ENCODE assay signal across 8 cellular contexts in genomic region chr5:140557965-140558364, GRCh38. TPM values are rescaled to one million over a fixed set of nuclear protein-coding genes. Genes with fewer than 3 reads are reported as not detected.
DNase-seq lines count a peak whose midpoint lies in the region; ATAC-seq and TF ChIP-seq lines count a peak whose summit lies in the region.

No MANE protein-coding gene starts in this region.

- H3K27ac Mint-ChIP-seq in central memory CD8-positive, alpha-beta T cell (ENCODE audit: low read depth): peak overlapping the region; percentile 95
- peak overlapping the region; percentile 53 to 91 for H3K27ac Mint-ChIP-seq in natural killer cell treated with Interleukin-12 subunit alpha and Interleukin-12 subunit beta and Interleukin-15 and Interleukin-18, amount 100 ng/mL, for 72 hours

- no peak for TF ChIP-seq CTCF in KMS-11 (conservative IDR thresholded peaks at IDR 0.05; ENCODE audit: low read depth, low read length)

- H3K27ac ChIP-seq in ACC112 (ENCODE audit: low read depth, low read length): peak overlapping the region; percentile 67
- H3K27ac ChIP-seq in KMS-11: peak overlapping the region; percentile 40; the same call in 1 of the 2 replicates

- DNase-seq in central memory CD8-positive, alpha-beta T cell (ENCODE audit: low spot score in 2 of 2): no peak
- no peak for DNase-seq in natural killer cell treated with Interleukin-12 subunit alpha and Interleukin-12 subunit beta and Interleukin-15 and Interleukin-18, amount 100 ng/mL, for 72 hours (ENCODE audit: low spot score)
- DNase-seq in mucosa of gallbladder (ENCODE audit: low spot score): no peak
- DNase-seq in HuH-7.5 (ENCODE audit: low spot score): no peak

- peaks cover 53% of the 10 kb centered on the region for H3K4me1 Mint-ChIP-seq in central memory CD8-positive, alpha-beta T cell
- H3K4me1 Mint-ChIP-seq in natural killer cell treated with Interleukin-12 subunit alpha and Interleukin-12 subunit beta and Interleukin-15 and Interleukin-18, amount 100 ng/mL, for 72 hours (ENCODE audit: low read depth in 2 of 2): peaks cover 45 to 46% of the 10 kb centered on the region in 2 donors

- H3K27me3 ChIP-seq in ACC112 (ENCODE audit: insufficient read depth, low read length) (no peaks in the 10 kb centered on the region), KMS-11 (ENCODE audit: insufficient read depth, low read depth) (no peaks in the 10 kb centered on the region)

- no peak for ATAC-seq in central memory CD8-positive, alpha-beta T cell (replicated peaks; ENCODE audit: extremely low read depth, poor library complexity, severe bottlenecking)
- ATAC-seq in natural killer cell treated with Interleukin-12 subunit alpha and Interleukin-12 subunit beta and Interleukin-15 and Interleukin-18, amount 100 ng/mL, for 72 hours: no peak
- ATAC-seq in GM19035 (IDR thresholded peaks at IDR 0.05; ENCODE audit: unreplicated experiment) (no peak), GM21528 (IDR thresholded peaks at IDR 0.05; ENCODE audit: low FRiP score, unreplicated experiment) (no peak)

- no peak overlapping the region; the same call in 1 of the 2 replicates for H3K9ac ChIP-seq in KMS-11

- H3K36me3 ChIP-seq in ACC112 (ENCODE audit: insufficient read depth, low read length): no peaks in the 10 kb centered on the region
- H3K36me3 ChIP-seq in KMS-11 (ENCODE audit: insufficient read depth): no peaks in the 10 kb centered on the region

- H3K27me3 Mint-ChIP-seq in central memory CD8-positive, alpha-beta T cell: no peaks in the 10 kb centered on the region
- no peaks in the 10 kb centered on the region for H3K27me3 Mint-ChIP-seq in natural killer cell treated with Interleukin-12 subunit alpha and Interleukin-12 subunit beta and Interleukin-15 and Interleukin-18, amount 100 ng/mL, for 72 hours

- peak overlapping the region; percentile 9 for H2AFZ ChIP-seq in ACC112 (ENCODE audit: low read length, unreplicated experiment)
- H2AFZ ChIP-seq in KMS-11 (ENCODE audit: low read depth): peak overlapping the region; percentile 55; the same call in 1 of the 2 replicates

- peaks cover 20% of the 10 kb centered on the region for H3K36me3 Mint-ChIP-seq in central memory CD8-positive, alpha-beta T cell (ENCODE audit: insufficient read depth)
- H3K36me3 Mint-ChIP-seq in natural killer cell treated with Interleukin-12 subunit alpha and Interleukin-12 subunit beta and Interleukin-15 and Interleukin-18, amount 100 ng/mL, for 72 hours: peaks cover 23% of the 10 kb centered on the region

- peaks cover 38% of the 10 kb centered on the region for H3K79me2 ChIP-seq in ACC112 (ENCODE audit: control insufficient read depth, insufficient read depth, low read length, unreplicated experiment)
- peaks cover 39% of the 10 kb centered on the region for H3K79me2 ChIP-seq in KMS-11 (ENCODE audit: insufficient read depth, low read depth)

- no peaks in the 10 kb centered on the region for H4K20me1 ChIP-seq in KMS-11 (ENCODE audit: insufficient read depth)

- peaks cover 34% of the 10 kb centered on the region for H3K4me1 ChIP-seq in ACC112 (ENCODE audit: control insufficient read depth, insufficient read depth, low read length, unreplicated experiment)
- peaks cover 42% of the 10 kb centered on the region for H3K4me1 ChIP-seq in KMS-11 (ENCODE audit: low read depth, poor library complexity, severe bottlenecking)

- H3K4me3 ChIP-seq in ACC112 (ENCODE audit: low read depth, low read length) (peak overlapping the region; percentile 86), KMS-11 (IDR thresholded peaks at IDR 0.05; ENCODE audit: insufficient read depth, low read depth, low read length) (no peak overlapping the region)

- no peaks in the 10 kb centered on the region for H3K9me3 Mint-ChIP-seq in central memory CD8-positive, alpha-beta T cell
- H3K9me3 Mint-ChIP-seq in natural killer cell treated with Interleukin-12 subunit alpha and Interleukin-12 subunit beta and Interleukin-15 and Interleukin-18, amount 100 ng/mL, for 72 hours: no peaks in the 10 kb centered on the region

- peak overlapping the region; percentile 75 for H3K4me2 ChIP-seq in KMS-11

- peak overlapping the region; percentile 87 for H3K4me3 Mint-ChIP-seq in central memory CD8-positive, alpha-beta T cell
- peak overlapping the region; percentile 89 for H3K4me3 Mint-ChIP-seq in natural killer cell treated with Interleukin-12 subunit alpha and Interleukin-12 subunit beta and Interleukin-15 and Interleukin-18, amount 100 ng/mL, for 72 hours

RNA-seq across cellular contexts. Expression of gene SRA1, which starts 0.7 kb away (rescaled TPM):
- total RNA-seq in natural killer cell treated with Interleukin-12 subunit alpha and Interleukin-12 subunit beta and Interleukin-15 and Interleukin-18, amount 100 ng/mL, for 72 hours: 10 to 100 TPM; 61.4 to 64.7 TPM
- total RNA-seq in mucosa of gallbladder: 27.2 TPM

RNA-seq across cellular contexts. Expression of gene APBB3, which starts 6.4 kb away (rescaled TPM):
- 10 to 100 TPM; 12.8 to 25.8 TPM for total RNA-seq in natural killer cell treated with Interleukin-12 subunit alpha and Interleukin-12 subunit beta and Interleukin-15 and Interleukin-18, amount 100 ng/mL, for 72 hours
- total RNA-seq in mucosa of gallbladder: 46.4 TPM

RNA-seq across cellular contexts. Expression of gene SLC35A4, which starts 6.7 kb away (rescaled TPM):
- 10 to 100 TPM; 73.8 to 97.3 TPM for total RNA-seq in natural killer cell treated with Interleukin-12 subunit alpha and Interleukin-12 subunit beta and Interleukin-15 and Interleukin-18, amount 100 ng/mL, for 72 hours
- 73.8 TPM for total RNA-seq in mucosa of gallbladder

RNA-seq across cellular contexts. Expression of gene EIF4EBP3, which starts 10.5 kb away (rescaled TPM):
- 1 to 10 TPM; 7.0 to 8.6 TPM for total RNA-seq in natural killer cell treated with Interleukin-12 subunit alpha and Interleukin-12 subunit beta and Interleukin-15 and Interleukin-18, amount 100 ng/mL, for 72 hours
- 14.4 TPM for total RNA-seq in mucosa of gallbladder
